ENCODE assay signal across 1 cellular context in genomic region chr7:96527133-96527827, GRCh38.
TF ChIP-seq lines count a peak whose summit lies in the region.

No MANE protein-coding gene starts in this region.

TF ChIP-seq in HepG2, 621 proteins besides CTCF, POLR2A, EP300 and RAD21 (continued from another document):
- no peak for TF ChIP-seq ZXDC (CRISPR knock-in tag; IDR thresholded peaks at IDR 0.05)
- no peak for TF ChIP-seq ZNF296 (CRISPR knock-in tag; conservative IDR thresholded peaks at IDR 0.05)
- no peak for TF ChIP-seq NCOA2 (CRISPR knock-in tag; IDR thresholded peaks at IDR 0.05)
- TF ChIP-seq TAF15 (IDR thresholded peaks at IDR 0.05; ENCODE audit: low read depth, low read length, poor library complexity, severe bottlenecking), result no peak
